Comparison of ENCODE assay signal across 10 cellular contexts in the genomic region with DNA sequence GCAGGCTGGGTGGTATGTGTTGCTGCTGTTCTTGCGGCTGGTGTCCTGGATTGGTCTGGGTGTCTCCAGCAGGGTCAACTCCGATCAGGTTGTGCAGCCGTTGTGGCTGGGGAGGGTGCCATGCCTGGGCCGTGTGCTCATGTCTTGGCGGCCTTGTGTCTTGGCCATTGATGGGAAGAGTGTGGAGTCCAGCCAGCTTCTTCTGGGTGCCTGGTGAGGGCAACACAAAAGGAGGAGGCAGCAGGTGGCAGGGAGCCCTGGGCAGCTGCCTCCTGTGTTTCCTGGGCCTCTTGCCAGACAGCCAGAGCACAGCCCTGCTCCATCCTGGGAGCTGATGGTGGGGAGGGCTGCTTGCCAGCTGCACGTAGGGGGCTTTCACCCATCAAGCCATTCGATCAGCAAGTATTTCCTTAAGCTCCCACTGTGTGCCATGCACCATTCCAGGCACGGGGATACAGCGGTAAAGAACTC. TPM values are rescaled to one million over a fixed set of nuclear protein-coding genes. Genes with fewer than 3 reads are reported as not detected.
A peak's percentile ranks its signal among the peaks of the same experiment; 100 is the strongest.
DNase-seq lines count a peak whose midpoint lies in the region; ATAC-seq and TF ChIP-seq lines count a peak whose summit lies in the region.
"Had no signal": no experiment of that assay in that cellular context is flagged by ENCODE, and none has a peak within 500 bp of the region (broad histone marks: within the 10 kb centered on the region; RNA-seq: fewer than 3 reads in every experiment).

No MANE protein-coding gene starts in this region.

- H3K27ac Mint-ChIP-seq in activated T-cell treated with anti-CD3 and anti-CD28 coated beads, Interleukin-2, amount 50 U/mL, for 72 hours, result peak overlapping the region; percentile 92
- H3K27ac Mint-ChIP-seq in activated T-cell treated with anti-CD3 and anti-CD28 coated beads, Interleukin-2, amount 50 U/mL, for 24 hours, result no peak overlapping the region
- peak overlapping the region; percentile 13 for H3K27ac Mint-ChIP-seq in activated T-helper 17 cell treated with anti-CD3 and anti-CD28 coated beads, Interleukin-2, amount 50 U/mL, for 72 hours

- H3K27ac ChIP-seq in right cardiac atrium (ENCODE audit: low read length) (peak overlapping the region; percentile 39), hepatocyte (no peak overlapping the region)
- H3K27ac ChIP-seq: neutrophil had no signal

- H3K4me3 Mint-ChIP-seq in activated T-cell treated with anti-CD3 and anti-CD28 coated beads, Interleukin-2, amount 50 U/mL, for 72 hours, result peak overlapping the region in 1 of 2 donors; percentile 10
- no peak overlapping the region for H3K4me3 Mint-ChIP-seq in activated T-cell treated with anti-CD3 and anti-CD28 coated beads, Interleukin-2, amount 50 U/mL, for 24 hours
- H3K4me3 Mint-ChIP-seq in activated T-helper 17 cell treated with anti-CD3 and anti-CD28 coated beads, Interleukin-2, amount 50 U/mL, for 72 hours, result no peak overlapping the region

- no peak for ATAC-seq in activated T-cell treated with anti-CD3 and anti-CD28 coated beads, Interleukin-2, amount 50 U/mL, for 72 hours (replicated peaks in 1 of 2)
- no peak for ATAC-seq in activated T-helper 17 cell treated with anti-CD3 and anti-CD28 coated beads, Interleukin-2, amount 50 U/mL, for 72 hours (replicated peaks)
- peak in 1 of 2 donors; percentile 45 for ATAC-seq in right cardiac atrium
- ATAC-seq in HG02642 (IDR thresholded peaks at IDR 0.05; ENCODE audit: poor library complexity, unreplicated experiment), result no peak
- no peak for ATAC-seq in GM19467 (IDR thresholded peaks at IDR 0.05; ENCODE audit: unreplicated experiment)

- H3K9me3 ChIP-seq in right cardiac atrium (ENCODE audit: control insufficient read depth, low read length) (no peaks in the 10 kb centered on the region), hepatocyte (ENCODE audit: low read depth) (no peaks in the 10 kb centered on the region)
- H3K9me3 ChIP-seq: neutrophil had no signal

- H3K4me3 ChIP-seq in right cardiac atrium (ENCODE audit: low read length), result no peak overlapping the region
- H3K4me3 ChIP-seq in hepatocyte, result no peak overlapping the region

- WGBS in right cardiac atrium, result 67% methylated on average over 9 of the region's 9 CpGs
- 89% methylated on average over 9 of the region's 9 CpGs for WGBS in hepatocyte (ENCODE audit: low lambda C conversion rate, missing lambda C conversion rate)

- no peak for TF ChIP-seq CTCF in hepatocyte (IDR thresholded peaks at IDR 0.05; ENCODE audit: poor library complexity)

- no peak overlapping the region for H3K4me2 ChIP-seq in hepatocyte

- peaks cover 24% of the 10 kb centered on the region for H4K20me1 ChIP-seq in hepatocyte (ENCODE audit: insufficient read depth, poor library complexity, severe bottlenecking)

- peaks cover 18 to 23% of the 10 kb centered on the region in 2 donors for H3K36me3 Mint-ChIP-seq in activated T-cell treated with anti-CD3 and anti-CD28 coated beads, Interleukin-2, amount 50 U/mL, for 72 hours (ENCODE audit: insufficient read depth in 2 of 2)
- H3K36me3 Mint-ChIP-seq in activated T-cell treated with anti-CD3 and anti-CD28 coated beads, Interleukin-2, amount 50 U/mL, for 24 hours (ENCODE audit: low read depth), result peaks cover 45% of the 10 kb centered on the region
- peaks cover 23% of the 10 kb centered on the region for H3K36me3 Mint-ChIP-seq in activated T-helper 17 cell treated with anti-CD3 and anti-CD28 coated beads, Interleukin-2, amount 50 U/mL, for 72 hours (ENCODE audit: low read depth)

- no peaks in the 10 kb centered on the region for H3K27me3 ChIP-seq in right cardiac atrium (ENCODE audit: control insufficient read depth, insufficient read depth)
- H3K27me3 ChIP-seq in hepatocyte, result no peaks in the 10 kb centered on the region

- no peaks in the 10 kb centered on the region for H3K9me2 ChIP-seq in hepatocyte (replicated peaks; ENCODE audit: insufficient read depth)

- H3K36me3 ChIP-seq in hepatocyte (replicated peaks; ENCODE audit: insufficient read depth, low read depth), result no peaks in the 10 kb centered on the region
- H3K36me3 ChIP-seq: neutrophil had no signal

- DNase-seq in activated T-cell treated with anti-CD3 and anti-CD28 coated beads, Interleukin-2, amount 50 U/mL, for 72 hours, result no peak
- DNase-seq in activated T-cell treated with anti-CD3 and anti-CD28 coated beads, Interleukin-2, amount 50 U/mL, for 24 hours, result no peak
- DNase-seq in right cardiac atrium (peak in 2 of 3 donors; percentile 69 to 75), ureter (ENCODE audit: low spot score) (peak; percentile 81), hepatocyte (ENCODE audit: low spot score) (no peak)
- DNase-seq: NCI-H1417 treated with DMSO at 0.1 percent for 48 hours had no signal

- intact Hi-C loops in right cardiac atrium (cut with DNase I), result loop anchor here in 1 of 4 donors (10.0 kb wide), 1 partner anchor 47 kb away; no protein-coding TSS in a partner anchor

- no peaks in the 10 kb centered on the region for H3K9me3 Mint-ChIP-seq in activated T-cell treated with anti-CD3 and anti-CD28 coated beads, Interleukin-2, amount 50 U/mL, for 72 hours
- H3K9me3 Mint-ChIP-seq in activated T-cell treated with anti-CD3 and anti-CD28 coated beads, Interleukin-2, amount 50 U/mL, for 24 hours, result no peaks in the 10 kb centered on the region
- H3K9me3 Mint-ChIP-seq in activated T-helper 17 cell treated with anti-CD3 and anti-CD28 coated beads, Interleukin-2, amount 50 U/mL, for 72 hours, result no peaks in the 10 kb centered on the region

- peaks cover 2% of the 10 kb centered on the region for H3K4me1 ChIP-seq in right cardiac atrium (ENCODE audit: control insufficient read depth, insufficient read depth, low read length)
- peaks cover 3% of the 10 kb centered on the region for H3K4me1 ChIP-seq in hepatocyte (ENCODE audit: insufficient read depth)

- H3K4me1 Mint-ChIP-seq in activated T-cell treated with anti-CD3 and anti-CD28 coated beads, Interleukin-2, amount 50 U/mL, for 72 hours (ENCODE audit: low read depth), result peaks cover 36% of the 10 kb centered on the region
- peaks cover 26% of the 10 kb centered on the region for H3K4me1 Mint-ChIP-seq in activated T-cell treated with anti-CD3 and anti-CD28 coated beads, Interleukin-2, amount 50 U/mL, for 24 hours (ENCODE audit: low read depth)
- H3K4me1 Mint-ChIP-seq in activated T-helper 17 cell treated with anti-CD3 and anti-CD28 coated beads, Interleukin-2, amount 50 U/mL, for 72 hours, result peaks cover 9% of the 10 kb centered on the region

- no peak overlapping the region for H2AFZ ChIP-seq in hepatocyte

- no peaks in the 10 kb centered on the region for H3K27me3 Mint-ChIP-seq in activated T-cell treated with anti-CD3 and anti-CD28 coated beads, Interleukin-2, amount 50 U/mL, for 72 hours (ENCODE audit: low read depth)
- no peaks in the 10 kb centered on the region for H3K27me3 Mint-ChIP-seq in activated T-cell treated with anti-CD3 and anti-CD28 coated beads, Interleukin-2, amount 50 U/mL, for 24 hours
- no peaks in the 10 kb centered on the region for H3K27me3 Mint-ChIP-seq in activated T-helper 17 cell treated with anti-CD3 and anti-CD28 coated beads, Interleukin-2, amount 50 U/mL, for 72 hours

- peaks cover 17% of the 10 kb centered on the region for H3K79me2 ChIP-seq in hepatocyte

RNA-seq across cellular contexts. Expression of gene CHAC1, which starts 4.3 kb away (rescaled TPM):
- total RNA-seq in activated T-cell treated with anti-CD3 and anti-CD28 coated beads, Interleukin-2, amount 50 U/mL, for 72 hours, result 10 to 100 TPM; 77.8 to 83.0 TPM
- 1 to 10 TPM; 2.4 to 6.8 TPM for total RNA-seq in activated T-helper 17 cell treated with anti-CD3 and anti-CD28 coated beads, Interleukin-2, amount 50 U/mL, for 72 hours
- total RNA-seq in right cardiac atrium (1 to 10 TPM; 1.6 to 2.0 (median 1.7) TPM), ureter (9.2 TPM), hepatocyte (22.1 and 26.8 TPM in 2 replicates)
- polyA plus RNA-seq in right cardiac atrium (3.2 TPM), hepatocyte (15.6 and 16.2 TPM in 2 replicates)

RNA-seq across cellular contexts. Expression of gene DLL4, which starts 28.5 kb away (rescaled TPM):
- total RNA-seq in activated T-cell treated with anti-CD3 and anti-CD28 coated beads, Interleukin-2, amount 50 U/mL, for 72 hours, result under 1 TPM; 0.12 to 0.19 TPM
- total RNA-seq in activated T-helper 17 cell treated with anti-CD3 and anti-CD28 coated beads, Interleukin-2, amount 50 U/mL, for 72 hours, result not detected
- total RNA-seq in right cardiac atrium, result 10 to 100 TPM in 1 of 4 donors, 1 to 10 TPM in 3; 5.9 to 14.4 (median 7.2) TPM
- 7.2 TPM for polyA plus RNA-seq in right cardiac atrium
- 15.2 TPM for total RNA-seq in ureter
- 2.3 and 2.8 TPM in 2 replicates for total RNA-seq in hepatocyte
- polyA plus RNA-seq in hepatocyte, result 1.1 TPM in 1 of 2 replicates, not detected in the other

Comparison
In these comparisons a context has a peak if more than half of its experiments do, and no peak if none do; other contexts are left out.
1. DNase-seq: peak in right cardiac atrium (2 of 3) and ureter (single experiment); none in activated T-cell treated with anti-CD3 and anti-CD28 coated beads, Interleukin-2, amount 50 U/mL, for 72 hours (0 of 2), activated T-cell treated with anti-CD3 and anti-CD28 coated beads, Interleukin-2, amount 50 U/mL, for 24 hours (single experiment) and hepatocyte (single experiment).